ENCODE assay signal across 13 cellular contexts in genomic region chr20:23186808-23187207, GRCh38.
DNase-seq lines count a peak whose midpoint lies in the region; ATAC-seq and TF ChIP-seq lines count a peak whose summit lies in the region.
"Had no signal": no experiment of that assay in that cellular context is flagged by ENCODE, and none has a peak within 500 bp of the region (broad histone marks: within the 10 kb centered on the region; RNA-seq: fewer than 3 reads in every experiment).

No MANE protein-coding gene starts in this region.

- H4K91ac ChIP-seq in trophoblast cell (ENCODE audit: low read depth, low read length): peak overlapping the region; percentile 23

- H2BK12ac ChIP-seq in trophoblast cell (ENCODE audit: low read length): no peak overlapping the region

- H3K27me3 ChIP-seq in trophoblast cell (ENCODE audit: insufficient read depth, low read length) (no peaks in the 10 kb centered on the region), suprapubic skin (no peaks in the 10 kb centered on the region), MG63 (no peaks in the 10 kb centered on the region), Peyer's patch (no peaks in the 10 kb centered on the region)
- H3K27me3 ChIP-seq: BLaER1 treated with 17β-estradiol and CSF1 and Interleukin-3, amounts not matched to agents 10 nM and 100 nM had no signal

- H3K36me3 ChIP-seq in trophoblast cell (ENCODE audit: control insufficient read depth in 1 of 2, insufficient read depth in 2 of 2, low read length in 2 of 2) (no peaks in the 10 kb centered on the region), suprapubic skin (no peaks in the 10 kb centered on the region), MG63 (no peaks in the 10 kb centered on the region), Peyer's patch (no peaks in the 10 kb centered on the region)
- H3K36me3 ChIP-seq: BLaER1 treated with 17β-estradiol and CSF1 and Interleukin-3, amounts not matched to agents 10 nM and 100 nM had no signal

- no peak overlapping the region for H2BK120ac ChIP-seq in trophoblast cell (ENCODE audit: insufficient read depth, low read length, poor library complexity)

- no peaks in the 10 kb centered on the region for H3K79me2 ChIP-seq in trophoblast cell (ENCODE audit: control insufficient read depth, insufficient read depth, low read length, poor library complexity)

- H2AK5ac ChIP-seq in trophoblast cell (ENCODE audit: low read length): no peak overlapping the region

- peaks cover 8% of the 10 kb centered on the region for H3K9me3 ChIP-seq in trophoblast cell (ENCODE audit: insufficient read depth, low read depth, low read length)
- no peaks in the 10 kb centered on the region for H3K9me3 ChIP-seq in suprapubic skin
- no peaks in the 10 kb centered on the region for H3K9me3 ChIP-seq in MG63
- no peaks in the 10 kb centered on the region for H3K9me3 ChIP-seq in Peyer's patch

- H3K18ac ChIP-seq in trophoblast cell (ENCODE audit: low read length): no peak overlapping the region

- peak; percentile 53 for ATAC-seq in esophagus mucosa

- no peak overlapping the region for H3K9ac ChIP-seq in trophoblast cell (ENCODE audit: low read length)
- H3K9ac ChIP-seq: BLaER1 treated with 17β-estradiol and CSF1 and Interleukin-3, amounts not matched to agents 10 nM and 100 nM had no signal

- no peak overlapping the region for H2AFZ ChIP-seq in trophoblast cell (ENCODE audit: insufficient read depth, low read length, poor library complexity)

- no peaks in the 10 kb centered on the region for H3K4me1 ChIP-seq in trophoblast cell (ENCODE audit: control insufficient read depth in 1 of 2, insufficient read depth in 2 of 2, low read length in 2 of 2)
- peaks cover 3% of the 10 kb centered on the region for H3K4me1 ChIP-seq in suprapubic skin
- no peaks in the 10 kb centered on the region for H3K4me1 ChIP-seq in Peyer's patch
- H3K4me1 ChIP-seq: Caco-2 had no signal

- H2BK5ac ChIP-seq in trophoblast cell (ENCODE audit: low read depth, low read length, poor library complexity): no peak overlapping the region

- TF ChIP-seq CTCF in suprapubic skin (IDR thresholded peaks at IDR 0.05): no peak
- no peak for TF ChIP-seq CTCF in Peyer's patch (IDR thresholded peaks at IDR 0.05)

- no peak overlapping the region for H3K4ac ChIP-seq in trophoblast cell (ENCODE audit: low read depth, low read length)

- TF ChIP-seq EP300 in suprapubic skin (IDR thresholded peaks at IDR 0.05): no peak

- no peak overlapping the region for H4K12ac ChIP-seq in trophoblast cell (ENCODE audit: low read depth, low read length)

- H3K23ac ChIP-seq in trophoblast cell (ENCODE audit: low read length): no peak overlapping the region

- H3K79me1 ChIP-seq in trophoblast cell (ENCODE audit: low read length): no peaks in the 10 kb centered on the region

- H3K14ac ChIP-seq in trophoblast cell (ENCODE audit: low read length): no peak overlapping the region

- no peak overlapping the region for H4K8ac ChIP-seq in trophoblast cell (ENCODE audit: low read depth, low read length)

- DNase-seq in RPMI8226 (peak; percentile 31), trophoblast cell (no peak), suprapubic skin (ENCODE audit: low spot score in 2 of 2) (no peak), NCI-H1930 (lab: John Stamatoyannopoulos, UW) (no peak), MG63 (no peak), Peyer's patch (no peak)
- DNase-seq: Caco-2; CD4-positive, CD25-positive, alpha-beta regulatory T cell; DMS79; GF-D8; H9 had no signal

- no peak overlapping the region for H3K4me3 ChIP-seq in trophoblast cell (ENCODE audit: low read depth, low read length)
- no peak overlapping the region for H3K4me3 ChIP-seq in suprapubic skin
- no peak overlapping the region for H3K4me3 ChIP-seq in MG63
- no peak overlapping the region for H3K4me3 ChIP-seq in Peyer's patch
- H3K4me3 ChIP-seq: BLaER1 treated with 17β-estradiol and CSF1 and Interleukin-3, amounts not matched to agents 10 nM and 100 nM had no signal

- no CpG with 5 or more reads among the region's 5 CpGs for WGBS in trophoblast cell (ENCODE audit: extremely low coverage, insufficient coverage, insufficient read length)
- WGBS in suprapubic skin: 77% methylated on average over 4 of the region's 5 CpGs

- no peak overlapping the region for H3K4me2 ChIP-seq in trophoblast cell (ENCODE audit: low read length)
- H3K4me2 ChIP-seq: BLaER1 treated with 17β-estradiol and CSF1 and Interleukin-3, amounts not matched to agents 10 nM and 100 nM had no signal

- TF ChIP-seq POLR2A in suprapubic skin (IDR thresholded peaks at IDR 0.05): no peak
- no peak for TF ChIP-seq POLR2A in Peyer's patch (IDR thresholded peaks at IDR 0.05)

- H3K27ac ChIP-seq in trophoblast cell (ENCODE audit: low read depth, low read length) (peak overlapping the region; percentile 14), suprapubic skin (peak overlapping the region; percentile 61), Peyer's patch (no peak overlapping the region)

Comparison
In these comparisons a context has a peak if more than half of its experiments do, and no peak if none do; other contexts are left out.
1. H3K27ac ChIP-seq: peak in trophoblast cell (single experiment) and suprapubic skin (single experiment); none in Peyer's patch (0 of 4).